13 cellular contexts compared by ENCODE assay signal in the genomic region with DNA sequence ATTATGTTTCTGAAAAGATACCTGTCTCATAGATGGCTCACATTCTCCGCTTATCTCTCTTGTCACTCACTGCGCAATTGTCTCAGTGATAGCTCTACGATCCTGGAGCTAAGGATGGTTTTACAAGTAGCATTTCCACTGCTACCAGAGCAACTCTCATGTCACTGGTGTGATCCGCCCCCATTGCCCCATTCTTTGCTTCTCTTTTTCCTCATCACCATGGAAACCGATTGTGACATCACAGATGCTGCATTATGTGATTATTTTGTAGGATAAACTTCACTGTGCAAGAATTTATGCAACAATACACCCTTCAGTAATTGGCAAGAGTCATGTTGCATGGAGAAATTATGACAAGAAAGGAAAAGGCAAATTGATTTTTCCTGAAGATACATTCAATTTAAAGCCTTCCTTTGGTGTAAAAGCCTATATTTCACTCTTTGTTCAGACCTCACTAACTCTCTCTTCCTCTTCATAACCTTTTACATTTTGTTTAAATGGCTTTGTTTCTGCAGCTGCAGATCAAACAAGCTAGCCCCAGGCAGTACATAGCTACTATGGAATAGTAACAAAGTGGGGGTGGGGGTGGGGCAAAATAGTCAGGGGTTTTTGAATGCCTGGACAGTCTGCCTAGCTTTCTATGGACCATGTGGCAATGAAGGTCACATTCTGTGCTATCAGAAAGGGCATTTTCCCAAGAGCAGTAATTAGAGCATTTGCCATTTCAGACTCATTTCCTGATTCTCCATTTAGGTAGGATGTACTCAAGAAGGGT.
"Had no signal": no experiment of that assay in that cellular context is flagged by ENCODE, and none has a peak within 500 bp of the region (broad histone marks: within the 10 kb centered on the region; RNA-seq: fewer than 3 reads in every experiment).

No MANE protein-coding gene starts in this region.

- H3K9me3 ChIP-seq: ascending aorta, prostate gland, suprapubic skin had no signal

- H3K36me3 ChIP-seq: ascending aorta, prostate gland, suprapubic skin had no signal

- DNase-seq: activated CD4-positive, alpha-beta T cell treated with anti-CD3 and anti-CD28 coated beads, Interleukin-2, amount 50 U/mL, for 1 hour; activated naive CD4-positive, alpha-beta T cell treated with Interleukin-2 at 50 U/mL for 16 hours; activated T-cell treated with anti-CD3 and anti-CD28 coated beads for 4 hours; hippocampal formation; left ventricle myocardium superior; mesenchymal stem cell; natural killer cell had no signal

- H3K4me3 ChIP-seq: ascending aorta, prostate gland, suprapubic skin had no signal

- H3K4me1 ChIP-seq: ascending aorta, prostate gland, suprapubic skin had no signal

- H3K27ac ChIP-seq: ascending aorta, prostate gland, suprapubic skin had no signal

- ATAC-seq: activated CD4-positive, CD25-positive, alpha-beta regulatory T cell treated with anti-CD3 and anti-CD28 coated beads, Interleukin-2, amount 50 U/mL, for 24 hours; activated T-helper 17 cell treated with anti-CD3 and anti-CD28 coated beads, Interleukin-2, amount 50 U/mL, for 72 hours; left ventricle myocardium superior; natural killer cell; sciatic nerve had no signal

- H3K27me3 ChIP-seq: ascending aorta, suprapubic skin had no signal
